7 cellular contexts compared by ENCODE assay signal in the genomic region with DNA sequence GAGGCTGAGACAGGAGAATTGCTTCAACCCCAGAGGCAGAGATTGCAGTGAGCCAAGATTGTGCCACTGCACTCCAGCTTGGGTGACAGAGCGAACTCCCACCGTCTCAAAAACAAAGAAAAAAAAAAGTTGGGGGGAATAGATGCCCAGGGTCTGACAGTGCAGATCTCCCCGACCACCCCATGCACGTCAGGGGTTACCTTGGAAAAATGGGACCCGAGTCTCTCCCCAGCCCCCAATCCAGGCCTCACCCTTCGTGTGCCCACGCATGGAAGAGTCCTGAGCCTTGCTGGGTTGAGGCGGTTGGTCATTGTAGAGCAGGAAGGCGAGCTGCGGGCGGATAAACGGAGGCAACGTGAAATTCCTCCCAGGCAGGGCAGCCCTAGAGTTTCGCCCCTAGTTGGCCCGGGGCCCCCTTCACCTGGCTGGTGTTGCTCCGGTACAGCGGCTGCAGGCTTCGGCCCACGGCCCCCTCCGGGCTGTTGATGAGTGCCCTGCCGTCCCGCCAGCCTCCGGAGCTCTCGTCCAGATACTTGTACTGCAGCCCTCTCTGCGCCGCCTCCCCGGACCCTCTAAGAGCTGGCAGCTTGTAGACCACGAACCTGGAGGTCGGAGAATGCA. TPM values are rescaled to one million over a fixed set of nuclear protein-coding genes. Genes with fewer than 3 reads are reported as not detected.
DNase-seq lines count a peak whose midpoint lies in the region; ATAC-seq and TF ChIP-seq lines count a peak whose summit lies in the region.

No MANE protein-coding gene starts in this region.

- intact Hi-C loops in mucosa of descending colon (cut with DNase I, micrococcal nuclease): loop anchor here in 1 of 2 donors (10.0 kb wide), 1 partner anchor 64 kb away; a partner anchor contains a TSS

- H3K4me3 Mint-ChIP-seq in endodermal cell: peak overlapping the region; percentile 76

- H3K4me1 ChIP-seq in HEK293 (ENCODE audit: control insufficient read depth, insufficient read depth, low read length) (no peaks in the 10 kb centered on the region), endodermal cell (ENCODE audit: control insufficient read depth, insufficient read depth, low read length) (no peaks in the 10 kb centered on the region), mucosa of descending colon (ENCODE audit: low read depth) (peaks cover 18% of the 10 kb centered on the region)

- 11 to 21% methylated on average over 19 to 29 of the region's 29 CpGs for WGBS in endodermal cell (ENCODE audit: insufficient coverage in 1 of 2, insufficient read length in 1 of 2), 2 experiments

- ATAC-seq in mucosa of descending colon (peak; percentile 16), HG03439 (IDR thresholded peaks at IDR 0.05; ENCODE audit: unreplicated experiment) (no peak)

- H3K36me3 Mint-ChIP-seq in endodermal cell (ENCODE audit: low read depth): peaks cover 9% of the 10 kb centered on the region

- peaks cover 2% of the 10 kb centered on the region for H3K4me1 Mint-ChIP-seq in endodermal cell

- peaks cover 26% of the 10 kb centered on the region for H3K9me3 Mint-ChIP-seq in endodermal cell

- H3K36me3 ChIP-seq in HEK293 (ENCODE audit: control insufficient read depth in 2 of 2, insufficient read depth in 1 of 2, low read length in 2 of 2) (peaks cover 0 to 14% of the 10 kb centered on the region in 2 experiments; a peak in 2 of 3 replicates), endodermal cell (ENCODE audit: control insufficient read depth, insufficient read depth, low read length) (peaks cover 4% of the 10 kb centered on the region), mucosa of descending colon (ENCODE audit: low read depth) (no peaks in the 10 kb centered on the region)

- H3K4me3 ChIP-seq in GM08714 (ENCODE audit: low read length): peak overlapping the region; percentile 81
- H3K4me3 ChIP-seq in HEK293 (ENCODE audit: low read depth, low read length): peak overlapping the region; percentile 84
- peak overlapping the region; percentile 91 for H3K4me3 ChIP-seq in endodermal cell (ENCODE audit: low read length)
- peak overlapping the region; percentile 63 for H3K4me3 ChIP-seq in mucosa of descending colon

- H3K9ac ChIP-seq in endodermal cell (ENCODE audit: extremely low read depth, low read length, poor library complexity, severe bottlenecking): peak overlapping the region; percentile 74

- CTCF ChIA-PET in HEK293 (lab: Yijun Ruan, JAX): interaction anchor here (0.6 to 4.0 kb wide), 9 partner anchors 10 to 224 kb away, joined by 3 to 29 read pairs (median 3); a partner anchor contains a TSS
- CTCF ChIA-PET in RWPE1 (lab: Yijun Ruan, JAX): no interaction called here

- TF ChIP-seq CTCF in HEK293 (tag by site-specific recombination; IDR thresholded peaks at IDR 0.05) (no peak), RWPE1 (conservative IDR thresholded peaks at IDR 0.05; ENCODE audit: low read depth) (no peak), endodermal cell (conservative IDR thresholded peaks at IDR 0.05) (no peak), mucosa of descending colon (IDR thresholded peaks at IDR 0.05) (no peak)

- DNase-seq in RWPE1 (ENCODE audit: low spot score) (no peak), endodermal cell (no peak), mucosa of descending colon (peak in 2 of 3 donors; percentile 30 to 70), middle frontal gyrus (ENCODE audit: extremely low spot score, low spot score) (no peak)

- peak overlapping the region; percentile 66; the same call in 1 of the 2 replicates for H3K27ac ChIP-seq in HEK293 (ENCODE audit: extremely low read depth, low read depth, low read length)
- peak overlapping the region; percentile 87 for H3K27ac ChIP-seq in RWPE1
- peak overlapping the region; percentile 32 for H3K27ac ChIP-seq in endodermal cell (ENCODE audit: low read depth, low read length)

- POLR2A ChIA-PET in HEK293 (lab: Yijun Ruan, JAX): interaction anchor here (0.8 to 4.2 kb wide), 11 partner anchors 8 to 204 kb away, joined by 3 to 42 read pairs (median 5); a partner anchor contains a TSS
- POLR2A ChIA-PET in RWPE1 (lab: Yijun Ruan, JAX; ENCODE audit: low non-redundant PET): interaction anchor here (0.6 to 1.0 kb wide), 3 partner anchors 37 to 62 kb away, joined by 6 to 11 read pairs (median 8); no protein-coding TSS in a partner anchor

- peaks cover 15% of the 10 kb centered on the region for H3K27me3 ChIP-seq in endodermal cell (ENCODE audit: control insufficient read depth, insufficient read depth, low read length, poor library complexity, severe bottlenecking)

- peaks cover 27% of the 10 kb centered on the region for H3K27me3 Mint-ChIP-seq in endodermal cell (ENCODE audit: insufficient read depth)

- H3K9me3 ChIP-seq in HEK293 (ENCODE audit: control insufficient read depth, insufficient read depth, low read depth, low read length) (no peaks in the 10 kb centered on the region), endodermal cell (ENCODE audit: control insufficient read depth, low read length) (peaks cover 18% of the 10 kb centered on the region), mucosa of descending colon (peaks cover 8% of the 10 kb centered on the region)

- peak overlapping the region; percentile 93 for H3K27ac Mint-ChIP-seq in endodermal cell

TF ChIP-seq in HEK293, 187 proteins besides CTCF, POLR2A, EP300 and RAD21 (continues in another document):
- TF ChIP-seq ZNF624 (tag by site-specific recombination; IDR thresholded peaks at IDR 0.05) (no peak), YY2 (tag by site-specific recombination; IDR thresholded peaks at IDR 0.05) (no peak), ZNF266 (tag by site-specific recombination; IDR thresholded peaks at IDR 0.05; ENCODE audit: low read depth) (no peak), ZNF544 (tag by site-specific recombination; IDR thresholded peaks at IDR 0.05) (no peak), ZNF202 (tag by site-specific recombination; IDR thresholded peaks at IDR 0.05; ENCODE audit: borderline replicate concordance) (no peak), KLF8 (tag by site-specific recombination; IDR thresholded peaks at IDR 0.05) (0 out of 2 replicates have a peak, but pooled peaks have one; percentile 22), SP7 (tag by site-specific recombination; IDR thresholded peaks at IDR 0.05) (0 out of 2 replicates have a peak, but pooled peaks have one; percentile 33), PRDM1 (tag by site-specific recombination; IDR thresholded peaks at IDR 0.05) (no peak), ZNF404 (tag by site-specific recombination; IDR thresholded peaks at IDR 0.05) (no peak)
- TF ChIP-seq, protein P1, sequence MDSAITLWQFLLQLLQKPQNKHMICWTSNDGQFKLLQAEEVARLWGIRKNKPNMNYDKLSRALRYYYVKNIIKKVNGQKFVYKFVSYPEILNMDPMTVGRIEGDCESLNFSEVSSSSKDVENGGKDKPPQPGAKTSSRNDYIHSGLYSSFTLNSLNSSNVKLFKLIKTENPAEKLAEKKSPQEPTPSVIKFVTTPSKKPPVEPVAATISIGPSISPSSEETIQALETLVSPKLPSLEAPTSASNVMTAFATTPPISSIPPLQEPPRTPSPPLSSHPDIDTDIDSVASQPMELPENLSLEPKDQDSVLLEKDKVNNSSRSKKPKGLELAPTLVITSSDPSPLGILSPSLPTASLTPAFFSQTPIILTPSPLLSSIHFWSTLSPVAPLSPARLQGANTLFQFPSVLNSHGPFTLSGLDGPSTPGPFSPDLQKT (IDR thresholded peaks at IDR 0.05; ENCODE audit: borderline replicate concordance, low read depth, low read length): no peak
- TF ChIP-seq, protein P2, sequence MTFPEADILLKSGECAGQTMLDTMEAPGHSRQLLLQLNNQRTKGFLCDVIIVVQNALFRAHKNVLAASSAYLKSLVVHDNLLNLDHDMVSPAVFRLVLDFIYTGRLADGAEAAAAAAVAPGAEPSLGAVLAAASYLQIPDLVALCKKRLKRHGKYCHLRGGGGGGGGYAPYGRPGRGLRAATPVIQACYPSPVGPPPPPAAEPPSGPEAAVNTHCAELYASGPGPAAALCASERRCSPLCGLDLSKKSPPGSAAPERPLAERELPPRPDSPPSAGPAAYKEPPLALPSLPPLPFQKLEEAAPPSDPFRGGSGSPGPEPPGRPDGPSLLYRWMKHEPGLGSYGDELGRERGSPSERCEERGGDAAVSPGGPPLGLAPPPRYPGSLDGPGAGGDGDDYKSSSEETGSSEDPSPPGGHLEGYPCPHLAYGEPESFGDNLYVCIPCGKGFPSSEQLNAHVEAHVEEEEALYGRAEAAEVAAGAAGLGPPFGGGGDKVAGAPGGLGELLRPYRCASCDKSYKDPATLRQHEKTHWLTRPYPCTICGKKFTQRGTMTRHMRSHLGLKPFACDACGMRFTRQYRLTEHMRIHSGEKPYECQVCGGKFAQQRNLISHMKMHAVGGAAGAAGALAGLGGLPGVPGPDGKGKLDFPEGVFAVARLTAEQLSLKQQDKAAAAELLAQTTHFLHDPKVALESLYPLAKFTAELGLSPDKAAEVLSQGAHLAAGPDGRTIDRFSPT (tag by site-specific recombination; IDR thresholded peaks at IDR 0.05): no peak

RNA-seq across cellular contexts. Expression of a gene that starts 0.6 kb away (rescaled TPM):
- 10 to 100 TPM; 20.8 to 32.3 TPM for total RNA-seq in endodermal cell
- polyA plus RNA-seq in endodermal cell (2013, experiment 1 of 2): 20.7 TPM
- polyA plus RNA-seq in endodermal cell (2013, experiment 2 of 2): 17.0 TPM
- total RNA-seq in mucosa of descending colon: 10 to 100 TPM; 22.8 to 31.8 (median 30.3) TPM

RNA-seq across cellular contexts. Expression of a gene that starts 6.3 kb away (rescaled TPM):
- total RNA-seq in endodermal cell (1 to 10 TPM in 1 of 2 donors, under 1 TPM in 1; 0.91 to 1.0 TPM), mucosa of descending colon (not detected)
- 0.14 TPM for polyA plus RNA-seq in endodermal cell (2013, experiment 1 of 2)
- not detected for polyA plus RNA-seq in endodermal cell (2013, experiment 2 of 2)

RNA-seq across cellular contexts. Expression of a gene that starts 10.3 kb away (rescaled TPM):
- total RNA-seq in endodermal cell (10 to 100 TPM; 58.1 to 62.9 TPM), mucosa of descending colon (10 to 100 TPM; 24.2 to 27.2 (median 24.7) TPM)
- polyA plus RNA-seq in endodermal cell (2013, experiment 1 of 2): 30.6 TPM
- 25.9 TPM for polyA plus RNA-seq in endodermal cell (2013, experiment 2 of 2)

RNA-seq across cellular contexts. Expression of a gene that starts 38.4 kb away (rescaled TPM):
- total RNA-seq in endodermal cell: 1 to 10 TPM; 2.4 to 3.9 TPM
- polyA plus RNA-seq in endodermal cell (2013, experiment 1 of 2): 3.6 TPM
- polyA plus RNA-seq in endodermal cell (2013, experiment 2 of 2): 4.3 TPM
- 1 to 10 TPM in 1 of 3 donors, not detected in 2; 1.2 TPM for total RNA-seq in mucosa of descending colon

RNA-seq across cellular contexts. Expression of a gene that starts 42.3 kb away (rescaled TPM):
- 10 to 100 TPM in 1 of 2 donors, 1 to 10 TPM in 1; 6.9 to 18.5 TPM for total RNA-seq in endodermal cell
- 19.9 TPM for polyA plus RNA-seq in endodermal cell (2013, experiment 1 of 2)
- 17.5 TPM for polyA plus RNA-seq in endodermal cell (2013, experiment 2 of 2)
- total RNA-seq in mucosa of descending colon: 1 to 10 TPM in 2 of 3 donors, under 1 TPM in 1; 0.69 to 4.1 (median 1.2) TPM

Comparison
In these comparisons a context has a peak if more than half of its experiments do, and no peak if none do; other contexts are left out.
1. H3K27ac ChIP-seq: peak in every context shown above with its lines; median percentile 87 in RWPE1; 66 in HEK293; 32 in endodermal cell.
2. DNase-seq: peak in mucosa of descending colon (2 of 3); none in RWPE1 (single experiment), endodermal cell (single experiment) and middle frontal gyrus (single experiment).
3. Peak in every context shown above with its lines, with median percentiles within 50 percentile points of each other: H3K4me3 ChIP-seq.